Comparison of ENCODE assay signal across 24 cellular contexts in genomic region chr4:22030321-22030720, GRCh38.
DNase-seq lines count a peak whose midpoint lies in the region; ATAC-seq and TF ChIP-seq lines count a peak whose summit lies in the region.
"Had no signal": no experiment of that assay in that cellular context is flagged by ENCODE, and none has a peak within 500 bp of the region (broad histone marks: within the 10 kb centered on the region; RNA-seq: fewer than 3 reads in every experiment).

No MANE protein-coding gene starts in this region.

- peak; percentile 9 for DNase-seq in COLO668 (lab: John Stamatoyannopoulos, UW; ENCODE audit: unreplicated experiment)
- DNase-seq in NCI-H1417 (lab: John Stamatoyannopoulos, UW) = peak in 2 of 3 experiments; percentile 63 to 90
- DNase-seq in NCI-H69 (lab: John Stamatoyannopoulos, UW) = peak; percentile 79
- DNase-seq in epithelial cell of esophagus (ENCODE audit: low read depth) = peak; percentile 7
- DNase-seq in activated CD8-positive, alpha-beta T cell treated with anti-CD3 and anti-CD28 coated beads, Interleukin-2, amount 10 ng/mL, durations not matched to agents 7 days and 5 days = no peak
- DNase-seq in NCI-H526 (lab: John Stamatoyannopoulos, UW) = no peak
- no peak for DNase-seq in CD8-positive, alpha-beta T cell
- no peak for DNase-seq in activated T-cell treated with anti-CD3 and anti-CD28 coated beads, Interleukin-2, amount 50 U/mL, for 24 hours
- DNase-seq: activated B cell treated with CpG ODN at 0.5 μM for 24 hours; activated CD4-positive, alpha-beta T cell treated with anti-CD3 and anti-CD28 coated beads, Interleukin-2, amount 50 U/mL, for 4 hours; activated CD8-positive, alpha-beta memory T cell treated with anti-CD3 and anti-CD28 coated beads, Interleukin-2, amount 50 U/mL, for 4 hours; Caco-2; dermis blood vessel endothelial cell; Karpas-422; lower lobe of right lung; NCI-H524; sigmoid colon; stimulated activated naive CD8-positive, alpha-beta T cell treated with anti-CD3 and anti-CD28 coated beads, Interleukin-15, Interleukin-2, amounts not matched to agents 100 U/mL and 50 U/mL, for 24 hours; T1000 had no signal

- no peaks in the 10 kb centered on the region for H3K4me1 ChIP-seq in CD8-positive, alpha-beta T cell (ENCODE audit: insufficient read depth, low read length)
- H3K4me1 ChIP-seq: ascending aorta, Caco-2, lower lobe of right lung, sigmoid colon, vagina had no signal

- H3K36me3 Mint-ChIP-seq in activated CD8-positive, alpha-beta T cell treated with anti-CD3 and anti-CD28 coated beads, Interleukin-2, amount 10 ng/mL, durations not matched to agents 7 days and 5 days (ENCODE audit: low read depth) = no peaks in the 10 kb centered on the region
- H3K36me3 Mint-ChIP-seq in CD8-positive, alpha-beta T cell = no peaks in the 10 kb centered on the region
- no peaks in the 10 kb centered on the region for H3K36me3 Mint-ChIP-seq in activated T-cell treated with anti-CD3 and anti-CD28 coated beads, Interleukin-2, amount 50 U/mL, for 24 hours (ENCODE audit: low read depth)
- H3K36me3 Mint-ChIP-seq: activated naive CD8-positive, alpha-beta T cell had no signal

- H3K9me3 Mint-ChIP-seq in activated CD8-positive, alpha-beta T cell treated with anti-CD3 and anti-CD28 coated beads, Interleukin-2, amount 10 ng/mL, durations not matched to agents 7 days and 5 days (ENCODE audit: insufficient read depth) = peaks cover 10% of the 10 kb centered on the region
- peaks cover 3% of the 10 kb centered on the region for H3K9me3 Mint-ChIP-seq in CD8-positive, alpha-beta T cell
- H3K9me3 Mint-ChIP-seq in activated T-cell treated with anti-CD3 and anti-CD28 coated beads, Interleukin-2, amount 50 U/mL, for 24 hours = peaks cover 9% of the 10 kb centered on the region
- H3K9me3 Mint-ChIP-seq: activated B cell treated with CpG ODN at 0.5 μM for 24 hours; activated T-helper 2 cell treated with anti-CD3 and anti-CD28 coated beads, Interferon-gamma antibody, Interleukin-2, Interleukin-4, amounts not matched to agents 10 μg/mL and 5 μg/mL and 100 μg/mL, durations not matched to agents 14 hours and 24 hours and 36 hours had no signal

- no peak overlapping the region for H3K4me3 Mint-ChIP-seq in activated CD8-positive, alpha-beta T cell treated with anti-CD3 and anti-CD28 coated beads, Interleukin-2, amount 10 ng/mL, durations not matched to agents 7 days and 5 days
- no peak overlapping the region for H3K4me3 Mint-ChIP-seq in CD8-positive, alpha-beta T cell
- H3K4me3 Mint-ChIP-seq in activated T-cell treated with anti-CD3 and anti-CD28 coated beads, Interleukin-2, amount 50 U/mL, for 24 hours = no peak overlapping the region
- H3K4me3 Mint-ChIP-seq: activated B cell treated with CpG ODN at 0.5 μM for 24 hours; activated naive CD8-positive, alpha-beta T cell had no signal

- H3K4me1 Mint-ChIP-seq in activated CD8-positive, alpha-beta T cell treated with anti-CD3 and anti-CD28 coated beads, Interleukin-2, amount 10 ng/mL, durations not matched to agents 7 days and 5 days (ENCODE audit: low read depth) = no peaks in the 10 kb centered on the region
- no peaks in the 10 kb centered on the region for H3K4me1 Mint-ChIP-seq in CD8-positive, alpha-beta T cell (ENCODE audit: low read depth)
- no peaks in the 10 kb centered on the region for H3K4me1 Mint-ChIP-seq in activated T-cell treated with anti-CD3 and anti-CD28 coated beads, Interleukin-2, amount 50 U/mL, for 24 hours (ENCODE audit: low read depth)
- H3K4me1 Mint-ChIP-seq: activated B cell treated with CpG ODN at 0.5 μM for 24 hours had no signal

- no peak overlapping the region for H3K27ac Mint-ChIP-seq in activated CD8-positive, alpha-beta T cell treated with anti-CD3 and anti-CD28 coated beads, Interleukin-2, amount 10 ng/mL, durations not matched to agents 7 days and 5 days
- H3K27ac Mint-ChIP-seq in CD8-positive, alpha-beta T cell = no peak overlapping the region
- H3K27ac Mint-ChIP-seq in activated T-cell treated with anti-CD3 and anti-CD28 coated beads, Interleukin-2, amount 50 U/mL, for 24 hours = no peak overlapping the region
- H3K27ac Mint-ChIP-seq: activated B cell treated with CpG ODN at 0.5 μM for 24 hours; activated naive CD8-positive, alpha-beta T cell; activated T-helper 2 cell treated with anti-CD3 and anti-CD28 coated beads, Interferon-gamma antibody, Interleukin-2, Interleukin-4, amounts not matched to agents 10 μg/mL and 5 μg/mL and 100 μg/mL, durations not matched to agents 14 hours and 24 hours and 36 hours had no signal

- CTCF ChIA-PET in activated CD8-positive, alpha-beta T cell treated with anti-CD3 and anti-CD28 coated beads, Interleukin-2, amount 10 ng/mL, durations not matched to agents 7 days and 5 days (lab: Charles Lee) = no interaction called here
- CTCF ChIA-PET in CD8-positive, alpha-beta T cell (lab: Charles Lee) = no interaction called here

- no peak for TF ChIP-seq CTCF in epithelial cell of esophagus (IDR thresholded peaks at IDR 0.05; ENCODE audit: insufficient read depth, low read depth, low read length, missing control alignments)
- TF ChIP-seq CTCF in CD8-positive, alpha-beta T cell (IDR thresholded peaks at IDR 0.05) = no peak

- no peaks in the 10 kb centered on the region for H3K36me3 ChIP-seq in CD8-positive, alpha-beta T cell (ENCODE audit: insufficient read depth, low read length)
- H3K36me3 ChIP-seq: ascending aorta, lower lobe of right lung, sigmoid colon, thoracic aorta, vagina had no signal

- no peak overlapping the region for H3K4me3 ChIP-seq in epithelial cell of esophagus (ENCODE audit: low read length)
- no peak overlapping the region for H3K4me3 ChIP-seq in CD8-positive, alpha-beta T cell (ENCODE audit: low read depth, low read length)
- H3K4me3 ChIP-seq: ascending aorta, lower lobe of right lung, sigmoid colon, thoracic aorta, vagina had no signal

- ATAC-seq in activated CD8-positive, alpha-beta T cell treated with anti-CD3 and anti-CD28 coated beads, Interleukin-2, amount 10 ng/mL, durations not matched to agents 7 days and 5 days = no peak
- ATAC-seq in CD8-positive, alpha-beta T cell = no peak
- ATAC-seq: lower lobe of right lung; stimulated activated naive CD8-positive, alpha-beta T cell treated with anti-CD3 and anti-CD28 coated beads, Interleukin-15, Interleukin-2, amounts not matched to agents 100 U/mL and 50 U/mL, for 24 hours had no signal

- no peaks in the 10 kb centered on the region for H3K27me3 Mint-ChIP-seq in activated CD8-positive, alpha-beta T cell treated with anti-CD3 and anti-CD28 coated beads, Interleukin-2, amount 10 ng/mL, durations not matched to agents 7 days and 5 days (ENCODE audit: low read depth)
- no peaks in the 10 kb centered on the region for H3K27me3 Mint-ChIP-seq in CD8-positive, alpha-beta T cell (ENCODE audit: low read depth)
- no peaks in the 10 kb centered on the region for H3K27me3 Mint-ChIP-seq in activated T-cell treated with anti-CD3 and anti-CD28 coated beads, Interleukin-2, amount 50 U/mL, for 24 hours
- H3K27me3 Mint-ChIP-seq: activated B cell treated with CpG ODN at 0.5 μM for 24 hours; activated naive CD8-positive, alpha-beta T cell had no signal

- H3K9me3 ChIP-seq in CD8-positive, alpha-beta T cell (ENCODE audit: low read length) = no peaks in the 10 kb centered on the region
- H3K9me3 ChIP-seq: ascending aorta, Caco-2, lower lobe of right lung, sigmoid colon, thoracic aorta, vagina had no signal

- H3K27me3 ChIP-seq in CD8-positive, alpha-beta T cell (ENCODE audit: insufficient read depth, low read length) = no peaks in the 10 kb centered on the region
- H3K27me3 ChIP-seq: ascending aorta, sigmoid colon, vagina had no signal

- intact Hi-C loops in CD8-positive, alpha-beta T cell (cut with DNase I, micrococcal nuclease) = no loop called here

- no peak overlapping the region for H3K27ac ChIP-seq in CD8-positive, alpha-beta T cell (ENCODE audit: low read depth, low read length)
- H3K27ac ChIP-seq: ascending aorta, lower lobe of right lung, sigmoid colon, thoracic aorta, vagina had no signal

- POLR2A ChIA-PET in activated CD8-positive, alpha-beta T cell treated with anti-CD3 and anti-CD28 coated beads, Interleukin-2, amount 10 ng/mL, durations not matched to agents 7 days and 5 days (lab: Charles Lee) = no interaction called here
- POLR2A ChIA-PET in CD8-positive, alpha-beta T cell (lab: Charles Lee) = no interaction called here

Comparison
In these comparisons a context has a peak if more than half of its experiments do, and no peak if none do; other contexts are left out.
1. DNase-seq: peak in COLO668 (single experiment), NCI-H1417 (2 of 3), NCI-H69 (single experiment) and epithelial cell of esophagus (single experiment); none in activated CD8-positive, alpha-beta T cell treated with anti-CD3 and anti-CD28 coated beads, Interleukin-2, amount 10 ng/mL, durations not matched to agents 7 days and 5 days (single experiment), NCI-H526 (0 of 2), CD8-positive, alpha-beta T cell (0 of 7) and activated T-cell treated with anti-CD3 and anti-CD28 coated beads, Interleukin-2, amount 50 U/mL, for 24 hours (single experiment).